ENCODE assay signal across 10 cellular contexts in the genomic region with DNA sequence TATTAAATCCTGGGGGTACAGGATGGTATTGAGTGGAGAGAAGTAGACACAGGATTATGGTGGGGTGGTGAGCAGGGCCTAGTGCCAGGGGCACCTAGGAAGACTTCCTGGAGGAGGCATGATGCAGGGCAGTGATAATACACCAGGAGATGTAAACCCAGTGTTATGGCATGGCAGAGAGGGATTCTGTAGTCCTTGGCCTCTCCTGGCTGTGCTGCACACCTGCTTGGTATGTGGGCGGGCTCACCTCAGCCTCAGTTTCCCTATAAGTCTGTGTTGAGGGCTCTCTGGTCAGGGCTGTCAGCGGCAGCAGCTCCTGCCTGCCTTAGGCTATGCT. TPM values are rescaled to one million over a fixed set of nuclear protein-coding genes. Genes with fewer than 3 reads are reported as not detected.
A peak's percentile ranks its signal among the peaks of the same experiment; 100 is the strongest.
DNase-seq lines count a peak whose midpoint lies in the region; ATAC-seq and TF ChIP-seq lines count a peak whose summit lies in the region.
"Had no signal": no experiment of that assay in that cellular context is flagged by ENCODE, and none has a peak within 500 bp of the region (broad histone marks: within the 10 kb centered on the region; RNA-seq: fewer than 3 reads in every experiment).

No MANE protein-coding gene starts in this region.

- H3K36me3 ChIP-seq in SK-N-SH (replicated peaks in 1 of 2; ENCODE audit: control insufficient read depth in 1 of 2, insufficient read depth in 2 of 2, low read length in 1 of 2), result no peaks in the 10 kb centered on the region

- ATAC-seq in activated CD4-positive, alpha-beta T cell treated with anti-CD3 and anti-CD28 coated beads for 36 hours, result no peak
- no peak for ATAC-seq in stimulated activated effector memory CD8-positive, alpha-beta T cell treated with anti-CD3 and anti-CD28 coated beads, Interleukin-12 subunit alpha, Interleukin-12 subunit beta, amount 100 ng/mL, for 72 hours
- no peak for ATAC-seq in GM19035 (IDR thresholded peaks at IDR 0.05; ENCODE audit: unreplicated experiment)

- no peaks in the 10 kb centered on the region for H3K9me3 ChIP-seq in SK-N-SH
- H3K9me3 ChIP-seq: tibial artery had no signal

- CTCF ChIA-PET in activated CD4-positive, alpha-beta T cell treated with anti-CD3 and anti-CD28 coated beads for 36 hours (lab: Charles Lee), result interaction anchor here (1.0 to 8.6 kb wide), 6 partner anchors 17 to 68 kb away, joined by 4 to 98 read pairs (median 12); no protein-coding TSS in a partner anchor
- CTCF ChIA-PET in SK-N-SH (lab: Yijun Ruan, JAX), result interaction anchor here (1.0 to 44.3 kb wide), 10 partner anchors 10 to 157 kb away, joined by 3 to 898 read pairs (median 8); partner anchors contain the start of genes LGALS1, NOL12 and SH3BP1

- H3K27me3 Mint-ChIP-seq in activated CD4-positive, alpha-beta T cell treated with anti-CD3 and anti-CD28 coated beads for 36 hours, result no peaks in the 10 kb centered on the region

- TF ChIP-seq CTCF in SK-N-SH (IDR thresholded peaks at IDR 0.05) (no peak), fibroblast of the aortic adventitia (IDR thresholded peaks at IDR 0.05; ENCODE audit: insufficient read depth, low read length) (no peak)

- no peak for DNase-seq in activated CD4-positive, alpha-beta T cell treated with anti-CD3 and anti-CD28 coated beads for 36 hours
- no peak for DNase-seq in activated CD4-positive, alpha-beta T cell treated with anti-CD3 and anti-CD28 coated beads, Interleukin-2, amount 50 U/mL, for 48 hours
- DNase-seq in SK-N-SH (no peak), fibroblast of the aortic adventitia (ENCODE audit: low read depth) (no peak), NCI-H2029 (lab: John Stamatoyannopoulos, UW) (no peak)
- no peak for DNase-seq in stimulated activated effector memory CD8-positive, alpha-beta T cell treated with anti-CD3 and anti-CD28 coated beads, Interleukin-12 subunit alpha, Interleukin-12 subunit beta, amount 100 ng/mL, for 72 hours (ENCODE audit: low spot score in 2 of 2)
- no peak for DNase-seq in stimulated activated CD4-positive, alpha-beta T cell treated with anti-CD3 and anti-CD28 coated beads, Interleukin-2, amount 100 ng/mL, for 48 hours
- DNase-seq: T1000, tibial artery had no signal

- no peak for TF ChIP-seq EP300 in SK-N-SH (IDR thresholded peaks at IDR 0.05; ENCODE audit: borderline replicate concordance in 1 of 2, low read depth in 1 of 2, low read length in 1 of 2)

- WGBS in SK-N-SH (ENCODE audit: low lambda C conversion rate), result 25% methylated on average over 1 of the region's 2 CpGs

- H3F3A ChIP-seq in SK-N-SH (replicated peaks; ENCODE audit: insufficient read depth), result peaks cover 20% of the 10 kb centered on the region

- H3K4me3 Mint-ChIP-seq in activated CD4-positive, alpha-beta T cell treated with anti-CD3 and anti-CD28 coated beads for 36 hours, result peak overlapping the region; percentile 86
- peak overlapping the region; percentile 84 for H3K4me3 Mint-ChIP-seq in stimulated activated effector memory CD8-positive, alpha-beta T cell treated with anti-CD3 and anti-CD28 coated beads, Interleukin-12 subunit alpha, Interleukin-12 subunit beta, amount 100 ng/mL, for 72 hours

- H2AFZ ChIP-seq in SK-N-SH (ENCODE audit: low read depth), result no peak overlapping the region

- TF ChIP-seq RAD21 in SK-N-SH (IDR thresholded peaks at IDR 0.05; ENCODE audit: low read length), result no peak

- peak overlapping the region in 1 of 2 experiments; percentile 29; a peak in 2 of 4 replicates for H3K4me3 ChIP-seq in SK-N-SH (ENCODE audit: low read depth in 2 of 2, low read length in 1 of 2)
- peak overlapping the region; percentile 25 for H3K4me3 ChIP-seq in fibroblast of the aortic adventitia (ENCODE audit: low read depth, low read length)
- H3K4me3 ChIP-seq: tibial artery had no signal

- no peaks in the 10 kb centered on the region for H3K9me2 ChIP-seq in SK-N-SH

- H3K79me2 ChIP-seq in SK-N-SH (ENCODE audit: insufficient read depth), result peaks cover 63% of the 10 kb centered on the region

- peaks cover 31% of the 10 kb centered on the region for H3K4me1 Mint-ChIP-seq in activated CD4-positive, alpha-beta T cell treated with anti-CD3 and anti-CD28 coated beads for 36 hours
- peaks cover 49% of the 10 kb centered on the region for H3K4me1 Mint-ChIP-seq in stimulated activated effector memory CD8-positive, alpha-beta T cell treated with anti-CD3 and anti-CD28 coated beads, Interleukin-12 subunit alpha, Interleukin-12 subunit beta, amount 100 ng/mL, for 72 hours

- intact Hi-C loops in activated CD4-positive, alpha-beta T cell treated with anti-CD3 and anti-CD28 coated beads for 36 hours (cut with DNase I, micrococcal nuclease), result no loop called here

- H3K27ac Mint-ChIP-seq in activated CD4-positive, alpha-beta T cell treated with anti-CD3 and anti-CD28 coated beads for 36 hours, result no peak overlapping the region
- peak overlapping the region; percentile 45 for H3K27ac Mint-ChIP-seq in stimulated activated effector memory CD8-positive, alpha-beta T cell treated with anti-CD3 and anti-CD28 coated beads, Interleukin-12 subunit alpha, Interleukin-12 subunit beta, amount 100 ng/mL, for 72 hours

- peaks cover 19 to 37% of the 10 kb centered on the region in 2 experiments; a peak in 3 of 4 replicates for H3K4me1 ChIP-seq in SK-N-SH (ENCODE audit: control insufficient read depth in 1 of 2, insufficient read depth in 2 of 2, low read depth in 1 of 2, low read length in 1 of 2)

- H3K27me3 ChIP-seq in SK-N-SH (ENCODE audit: insufficient read depth), result no peaks in the 10 kb centered on the region
- H3K27me3 ChIP-seq: tibial artery had no signal

- no peaks in the 10 kb centered on the region for H3K9me3 Mint-ChIP-seq in activated CD4-positive, alpha-beta T cell treated with anti-CD3 and anti-CD28 coated beads for 36 hours (ENCODE audit: low read depth)
- no peaks in the 10 kb centered on the region for H3K9me3 Mint-ChIP-seq in stimulated activated effector memory CD8-positive, alpha-beta T cell treated with anti-CD3 and anti-CD28 coated beads, Interleukin-12 subunit alpha, Interleukin-12 subunit beta, amount 100 ng/mL, for 72 hours

- H3K27ac ChIP-seq in SK-N-SH (ENCODE audit: low read depth in 2 of 2, low read length in 1 of 2), result peak overlapping the region; percentile 7 to 83; a peak in 3 of 4 replicates

- H4K20me1 ChIP-seq in SK-N-SH (ENCODE audit: insufficient read depth), result peaks cover 22% of the 10 kb centered on the region; the same call in 1 of the 2 replicates

- peak overlapping the region; percentile 93 for H3K4me2 ChIP-seq in SK-N-SH

- H3K9ac ChIP-seq in SK-N-SH, result no peak overlapping the region

- POLR2A ChIA-PET in activated CD4-positive, alpha-beta T cell treated with anti-CD3 and anti-CD28 coated beads for 36 hours (lab: Charles Lee), result interaction anchor here (1.2 to 1.3 kb wide), 2 partner anchors 18 kb away, joined by 5 to 6 read pairs; no protein-coding TSS in a partner anchor
- POLR2A ChIA-PET in SK-N-SH (lab: Yijun Ruan, JAX), result interaction anchor here (0.8 to 1.3 kb wide), 3 partner anchors 14 to 27 kb away, joined by 3 to 4 read pairs (median 4); partner anchors contain the start of gene LGALS1

- peaks cover 2% of the 10 kb centered on the region for H3K36me3 Mint-ChIP-seq in activated CD4-positive, alpha-beta T cell treated with anti-CD3 and anti-CD28 coated beads for 36 hours (ENCODE audit: low read depth)
- H3K36me3 Mint-ChIP-seq in stimulated activated effector memory CD8-positive, alpha-beta T cell treated with anti-CD3 and anti-CD28 coated beads, Interleukin-12 subunit alpha, Interleukin-12 subunit beta, amount 100 ng/mL, for 72 hours, result peaks cover 39% of the 10 kb centered on the region

TF ChIP-seq in SK-N-SH, 30 proteins besides CTCF, POLR2A, EP300 and RAD21 (continues in another document):
- TF ChIP-seq POLR2AphosphoS5 (IDR thresholded peaks at IDR 0.05; ENCODE audit: low read depth, low read length) (no peak), FOXJ3 (CRISPR knock-in tag; IDR thresholded peaks at IDR 0.05) (no peak)

RNA-seq across cellular contexts. Expression of gene PDXP, which starts 2.2 kb away (rescaled TPM):
- 10 to 100 TPM; 35.8 to 37.8 TPM for total RNA-seq in activated CD4-positive, alpha-beta T cell treated with anti-CD3 and anti-CD28 coated beads for 36 hours
- polyA plus RNA-seq in SK-N-SH (2012; rRNA removed), result 22.5 and 24.5 TPM in 2 replicates
- polyA plus RNA-seq in SK-N-SH (2012; cell fraction: cytosol; rRNA removed), result 13.3 and 20.5 TPM in 2 replicates
- polyA plus RNA-seq in SK-N-SH (2012; cell fraction: nucleus; rRNA removed), result 7.5 and 7.9 TPM in 2 replicates
- 3.4 and 7.4 TPM in 2 replicates for total RNA-seq in fibroblast of the aortic adventitia (ENCODE audit: low replicate concordance)

RNA-seq across cellular contexts. Expression of gene LGALS1, which starts 14.8 kb away (rescaled TPM):
- total RNA-seq in activated CD4-positive, alpha-beta T cell treated with anti-CD3 and anti-CD28 coated beads for 36 hours, result 100 to 1,000 TPM; 522 to 663 TPM
- 9,680 and 12,045 TPM in 2 replicates for polyA plus RNA-seq in SK-N-SH (2012; rRNA removed)
- polyA plus RNA-seq in SK-N-SH (2012; cell fraction: cytosol; rRNA removed), result 4,725 and 6,471 TPM in 2 replicates
- 4,064 and 4,989 TPM in 2 replicates for polyA plus RNA-seq in SK-N-SH (2012; cell fraction: nucleus; rRNA removed)
- 3,846 and 5,734 TPM in 2 replicates for total RNA-seq in fibroblast of the aortic adventitia (ENCODE audit: low replicate concordance)

RNA-seq across cellular contexts. Expression of gene SH3BP1, which starts 21.2 kb away (rescaled TPM):
- 10 to 100 TPM; 86.5 to 98.2 TPM for total RNA-seq in activated CD4-positive, alpha-beta T cell treated with anti-CD3 and anti-CD28 coated beads for 36 hours
- polyA plus RNA-seq in SK-N-SH (2012; rRNA removed), result 8.6 and 8.9 TPM in 2 replicates
- 5.9 and 10.2 TPM in 2 replicates for polyA plus RNA-seq in SK-N-SH (2012; cell fraction: cytosol; rRNA removed)
- 28.2 and 29.7 TPM in 2 replicates for polyA plus RNA-seq in SK-N-SH (2012; cell fraction: nucleus; rRNA removed)
- total RNA-seq in fibroblast of the aortic adventitia (ENCODE audit: low replicate concordance), result 1.8 and 4.6 TPM in 2 replicates

RNA-seq across cellular contexts. Expression of gene NOL12, which starts 25.5 kb away (rescaled TPM):
- total RNA-seq in activated CD4-positive, alpha-beta T cell treated with anti-CD3 and anti-CD28 coated beads for 36 hours, result 10 to 100 TPM; 37.1 to 42.3 TPM
- polyA plus RNA-seq in SK-N-SH (2012; rRNA removed), result 48.2 and 52.2 TPM in 2 replicates
- polyA plus RNA-seq in SK-N-SH (2012; cell fraction: cytosol; rRNA removed), result 40.0 and 45.5 TPM in 2 replicates
- 141 and 151 TPM in 2 replicates for polyA plus RNA-seq in SK-N-SH (2012; cell fraction: nucleus; rRNA removed)
- 12.7 and 14.0 TPM in 2 replicates for total RNA-seq in fibroblast of the aortic adventitia (ENCODE audit: low replicate concordance)

RNA-seq across cellular contexts. Expression of gene TRIOBP, which starts 36.2 kb away (rescaled TPM):
- total RNA-seq in activated CD4-positive, alpha-beta T cell treated with anti-CD3 and anti-CD28 coated beads for 36 hours, result 10 to 100 TPM; 23.3 to 26.1 TPM
- polyA plus RNA-seq in SK-N-SH (2012; rRNA removed), result 43.6 and 47.3 TPM in 2 replicates
- polyA plus RNA-seq in SK-N-SH (2012; cell fraction: cytosol; rRNA removed), result 23.6 and 36.7 TPM in 2 replicates
- polyA plus RNA-seq in SK-N-SH (2012; cell fraction: nucleus; rRNA removed), result 51.7 and 58.8 TPM in 2 replicates
- total RNA-seq in fibroblast of the aortic adventitia (ENCODE audit: low replicate concordance), result 150 and 151 TPM in 2 replicates

Comparison
In these comparisons a context has a peak if more than half of its experiments do, and no peak if none do; other contexts are left out.
1. RNA of gene SH3BP1, which starts 21.2 kb away (total RNA-seq): 86.5 to 98.2 TPM in activated CD4-positive, alpha-beta T cell treated with anti-CD3 and anti-CD28 coated beads for 36 hours; 1.8 to 4.6 TPM in fibroblast of the aortic adventitia; every median in the first group is over 10 times any median in the second.